ENCODE assay signal across 8 cellular contexts in genomic region chr1:42765271-42765670, GRCh38. TPM values are rescaled to one million over a fixed set of nuclear protein-coding genes. Genes with fewer than 3 reads are reported as not detected.
DNase-seq lines count a peak whose midpoint lies in the region; ATAC-seq and TF ChIP-seq lines count a peak whose summit lies in the region.

No MANE protein-coding gene starts in this region.

- TSS peak; percentile 39 for BruUV-seq in A673 (replicated peaks; lab: Mats Ljungman, UMichigan)

- WGBS in ectodermal cell, 2 experiments, result 42 to 46% methylated on average over 7 of the region's 7 CpGs

- no peak for DNase-seq in A673 (ENCODE audit: low spot score)
- DNase-seq in myocyte (ENCODE audit: low read depth), result peak; percentile 8
- DNase-seq in activated T-cell treated with anti-CD3 and anti-CD28 coated beads, Interleukin-2, amount 50 U/mL, for 72 hours, result no peak
- no peak for DNase-seq in stimulated activated naive CD8-positive, alpha-beta T cell treated with anti-CD3 and anti-CD28 coated beads, Interleukin-15, Interleukin-2, amounts not matched to agents 100 U/mL and 50 U/mL, for 24 hours
- no peak for DNase-seq in activated naive CD8-positive, alpha-beta T cell treated with anti-CD3 and anti-CD28 coated beads, Interleukin-2, amount 50 U/mL, for 24 hours

- no peak for ATAC-seq in activated T-cell treated with anti-CD3 and anti-CD28 coated beads, Interleukin-2, amount 50 U/mL, for 72 hours (replicated peaks in 1 of 2)
- ATAC-seq in stimulated activated naive CD8-positive, alpha-beta T cell treated with anti-CD3 and anti-CD28 coated beads, Interleukin-15, Interleukin-2, amounts not matched to agents 100 U/mL and 50 U/mL, for 24 hours, result no peak
- ATAC-seq in GM21717 (IDR thresholded peaks at IDR 0.05; ENCODE audit: unreplicated experiment), result no peak
- ATAC-seq in activated naive CD8-positive, alpha-beta T cell treated with anti-CD3 and anti-CD28 coated beads, Interleukin-2, amount 50 U/mL, for 24 hours, result no peak

- peaks cover 17% of the 10 kb centered on the region for H3K4me1 ChIP-seq in A673 (ENCODE audit: insufficient read depth, low read length, poor library complexity, severe bottlenecking)
- H3K4me1 ChIP-seq in HUES6 (ENCODE audit: control insufficient read depth, insufficient read depth, low read length), result peaks cover 9% of the 10 kb centered on the region
- peaks cover 11% of the 10 kb centered on the region for H3K4me1 ChIP-seq in ectodermal cell (ENCODE audit: control insufficient read depth, insufficient read depth, low read length)

- no peak overlapping the region for H3K27ac Mint-ChIP-seq in activated T-cell treated with anti-CD3 and anti-CD28 coated beads, Interleukin-2, amount 50 U/mL, for 72 hours
- no peak overlapping the region for H3K27ac Mint-ChIP-seq in activated naive CD8-positive, alpha-beta T cell treated with anti-CD3 and anti-CD28 coated beads, Interleukin-2, amount 50 U/mL, for 24 hours

- peaks cover 26% of the 10 kb centered on the region for H3K4me1 Mint-ChIP-seq in activated T-cell treated with anti-CD3 and anti-CD28 coated beads, Interleukin-2, amount 50 U/mL, for 72 hours (ENCODE audit: low read depth)
- peaks cover 28% of the 10 kb centered on the region for H3K4me1 Mint-ChIP-seq in activated naive CD8-positive, alpha-beta T cell treated with anti-CD3 and anti-CD28 coated beads, Interleukin-2, amount 50 U/mL, for 24 hours

- peak overlapping the region; percentile 89 for H3K27ac ChIP-seq in A673 (ENCODE audit: low read depth, low read length, poor library complexity, severe bottlenecking)
- H3K27ac ChIP-seq in HUES6 (ENCODE audit: low read depth, low read length), result no peak overlapping the region
- H3K27ac ChIP-seq in ectodermal cell (ENCODE audit: insufficient read depth, low read depth, low read length, poor library complexity, severe bottlenecking), result no peak overlapping the region

- peaks cover 5 to 12% of the 10 kb centered on the region in 2 donors for H3K36me3 Mint-ChIP-seq in activated T-cell treated with anti-CD3 and anti-CD28 coated beads, Interleukin-2, amount 50 U/mL, for 72 hours (ENCODE audit: insufficient read depth in 2 of 2)
- H3K36me3 Mint-ChIP-seq in activated naive CD8-positive, alpha-beta T cell treated with anti-CD3 and anti-CD28 coated beads, Interleukin-2, amount 50 U/mL, for 24 hours (ENCODE audit: low read depth), result peaks cover 14% of the 10 kb centered on the region

- no peak overlapping the region for H3K4me3 Mint-ChIP-seq in activated T-cell treated with anti-CD3 and anti-CD28 coated beads, Interleukin-2, amount 50 U/mL, for 72 hours
- H3K4me3 Mint-ChIP-seq in activated naive CD8-positive, alpha-beta T cell treated with anti-CD3 and anti-CD28 coated beads, Interleukin-2, amount 50 U/mL, for 24 hours, result no peak overlapping the region

- H3K9me3 ChIP-seq in A673 (ENCODE audit: low read depth, low read length, poor library complexity, severe bottlenecking), result no peaks in the 10 kb centered on the region
- H3K9me3 ChIP-seq in HUES6 (ENCODE audit: control insufficient read depth, insufficient read depth, low read depth, low read length), result no peaks in the 10 kb centered on the region
- H3K9me3 ChIP-seq in ectodermal cell (ENCODE audit: control insufficient read depth, low read length), result no peaks in the 10 kb centered on the region

- intact Hi-C loops in A673 (cut with micrococcal nuclease; ENCODE audit: unreplicated experiment), result no loop called here

- H3K9me3 Mint-ChIP-seq in activated T-cell treated with anti-CD3 and anti-CD28 coated beads, Interleukin-2, amount 50 U/mL, for 72 hours, result no peaks in the 10 kb centered on the region
- no peaks in the 10 kb centered on the region for H3K9me3 Mint-ChIP-seq in activated naive CD8-positive, alpha-beta T cell treated with anti-CD3 and anti-CD28 coated beads, Interleukin-2, amount 50 U/mL, for 24 hours

- CTCF ChIA-PET in A673 (lab: Charles Lee), result interaction anchor here (1.3 kb wide), 1 partner anchor 15 kb away, joined by 3 read pairs; no protein-coding TSS in a partner anchor

- H3K4me3 ChIP-seq in A673 (ENCODE audit: low read depth, low read length, poor library complexity, severe bottlenecking) (peak overlapping the region; percentile 83), HUES6 (ENCODE audit: low read depth, low read length) (peak overlapping the region; percentile 80), ectodermal cell (ENCODE audit: insufficient read depth, low read depth, low read length) (peak overlapping the region; percentile 99)

- H3K27me3 ChIP-seq in A673 (replicated peaks; ENCODE audit: insufficient read depth, low read depth, low read length, poor library complexity) (no peaks in the 10 kb centered on the region), HUES6 (ENCODE audit: control insufficient read depth, insufficient read depth, low read length) (no peaks in the 10 kb centered on the region), ectodermal cell (ENCODE audit: control insufficient read depth, insufficient read depth, low read length, poor library complexity, severe bottlenecking) (no peaks in the 10 kb centered on the region)

- no peak for TF ChIP-seq CTCF in A673 (conservative IDR thresholded peaks at IDR 0.05; ENCODE audit: low read depth, low read length)

- H3K27me3 Mint-ChIP-seq in activated T-cell treated with anti-CD3 and anti-CD28 coated beads, Interleukin-2, amount 50 U/mL, for 72 hours (ENCODE audit: low read depth), result no peaks in the 10 kb centered on the region
- H3K27me3 Mint-ChIP-seq in activated naive CD8-positive, alpha-beta T cell treated with anti-CD3 and anti-CD28 coated beads, Interleukin-2, amount 50 U/mL, for 24 hours, result no peaks in the 10 kb centered on the region

- POLR2A ChIA-PET in A673 (lab: Charles Lee; ENCODE audit: low non-redundant PET), result interaction anchor here (0.6 kb wide), 1 partner anchor 76 kb away, joined by 4 read pairs; no protein-coding TSS in a partner anchor

- peak overlapping the region; percentile 80 for H3K9ac ChIP-seq in HUES6 (ENCODE audit: low read length)

- H3K36me3 ChIP-seq in A673 (ENCODE audit: insufficient read depth, low read length, poor library complexity, severe bottlenecking) (peaks cover 11% of the 10 kb centered on the region), HUES6 (ENCODE audit: control insufficient read depth, insufficient read depth, low read length) (peaks cover 9% of the 10 kb centered on the region; the same call in 1 of the 2 replicates), ectodermal cell (ENCODE audit: control insufficient read depth, insufficient read depth, low read length) (no peaks in the 10 kb centered on the region)

RNA-seq across cellular contexts. Expression of gene P3H1, which starts 1.6 kb away (rescaled TPM):
- total RNA-seq in A673 (2021) (57.8 and 64.9 TPM in 2 replicates), myocyte (53.0 and 57.3 TPM in 2 replicates)
- 70.0 TPM for polyA plus RNA-seq in ectodermal cell (2013, experiment 1 of 4)
- polyA plus RNA-seq in ectodermal cell (2013, experiment 2 of 4), result 75.9 TPM
- polyA plus RNA-seq in ectodermal cell (2013, experiment 3 of 4), result 62.2 TPM
- polyA plus RNA-seq in ectodermal cell (2013, experiment 4 of 4), result 73.5 TPM
- 139 TPM for polyA plus RNA-seq in myocyte (2012)
- 10 to 100 TPM; 32.6 to 36.0 TPM for total RNA-seq in activated T-cell treated with anti-CD3 and anti-CD28 coated beads, Interleukin-2, amount 50 U/mL, for 72 hours

RNA-seq across cellular contexts. Expression of gene C1orf50, which starts 1.8 kb away (rescaled TPM):
- total RNA-seq in A673 (2021), result 13.1 and 14.7 TPM in 2 replicates
- 11.2 TPM for polyA plus RNA-seq in ectodermal cell (2013, experiment 1 of 4)
- polyA plus RNA-seq in ectodermal cell (2013, experiment 2 of 4), result 15.0 TPM
- 8.9 TPM for polyA plus RNA-seq in ectodermal cell (2013, experiment 3 of 4)
- polyA plus RNA-seq in ectodermal cell (2013, experiment 4 of 4), result 11.9 TPM
- 7.9 and 12.5 TPM in 2 replicates for total RNA-seq in myocyte
- polyA plus RNA-seq in myocyte (2012), result 7.3 TPM
- 10 to 100 TPM; 11.7 to 12.2 TPM for total RNA-seq in activated T-cell treated with anti-CD3 and anti-CD28 coated beads, Interleukin-2, amount 50 U/mL, for 72 hours

RNA-seq across cellular contexts. Expression of gene TMEM269, which starts 19.5 kb away (rescaled TPM):
- total RNA-seq in A673 (2021), result 1.2 and 1.7 TPM in 2 replicates
- 0.52 TPM for polyA plus RNA-seq in ectodermal cell (2013, experiment 1 of 4)
- polyA plus RNA-seq in ectodermal cell (2013, experiment 2 of 4), result 0.30 TPM
- 0.37 TPM for polyA plus RNA-seq in ectodermal cell (2013, experiment 3 of 4)
- polyA plus RNA-seq in ectodermal cell (2013, experiment 4 of 4), result 0.49 TPM
- total RNA-seq in myocyte, result 0.03 and 0.05 TPM in 2 replicates
- polyA plus RNA-seq in myocyte (2012), result 0.04 TPM
- total RNA-seq in activated T-cell treated with anti-CD3 and anti-CD28 coated beads, Interleukin-2, amount 50 U/mL, for 72 hours, result 1 to 10 TPM in 1 of 2 donors, under 1 TPM in 1; 0.81 to 1.9 TPM

RNA-seq across cellular contexts. Expression of gene CLDN19, which starts 25.2 kb away (rescaled TPM):
- total RNA-seq in A673 (2021), result not detected in 2 replicates
- 5.6 TPM for polyA plus RNA-seq in ectodermal cell (2013, experiment 1 of 4)
- 6.5 TPM for polyA plus RNA-seq in ectodermal cell (2013, experiment 2 of 4)
- polyA plus RNA-seq in ectodermal cell (2013, experiment 3 of 4), result 4.2 TPM
- polyA plus RNA-seq in ectodermal cell (2013, experiment 4 of 4), result 4.4 TPM
- not detected in 2 replicates for total RNA-seq in myocyte
- polyA plus RNA-seq in myocyte (2012), result not detected
- total RNA-seq in activated T-cell treated with anti-CD3 and anti-CD28 coated beads, Interleukin-2, amount 50 U/mL, for 72 hours, result not detected

RNA-seq across cellular contexts. Expression of gene ERMAP, which starts 51.7 kb away (rescaled TPM):
- total RNA-seq in A673 (2021) (3.0 and 3.5 TPM in 2 replicates), myocyte (15.1 and 15.9 TPM in 2 replicates)
- 5.4 TPM for polyA plus RNA-seq in ectodermal cell (2013, experiment 1 of 4)
- 6.0 TPM for polyA plus RNA-seq in ectodermal cell (2013, experiment 2 of 4)
- 3.9 TPM for polyA plus RNA-seq in ectodermal cell (2013, experiment 3 of 4)
- 5.2 TPM for polyA plus RNA-seq in ectodermal cell (2013, experiment 4 of 4)
- 9.4 TPM for polyA plus RNA-seq in myocyte (2012)
- total RNA-seq in activated T-cell treated with anti-CD3 and anti-CD28 coated beads, Interleukin-2, amount 50 U/mL, for 72 hours, result 10 to 100 TPM in 1 of 2 donors, 1 to 10 TPM in 1; 8.4 to 10.0 TPM
